Comparison of ENCODE assay signal across 1 cellular context in genomic region chr6:44192428-44193041, GRCh38.
TF ChIP-seq lines count a peak whose summit lies in the region.

No MANE protein-coding gene starts in this region.

TF ChIP-seq in H1, 55 proteins besides CTCF, POLR2A, EP300 and RAD21:
- no peak for TF ChIP-seq TAF7 (optimal IDR thresholded peaks at IDR 0.05; ENCODE audit: borderline replicate concordance, low read depth, low read length)
- TF ChIP-seq, protein P1, sequence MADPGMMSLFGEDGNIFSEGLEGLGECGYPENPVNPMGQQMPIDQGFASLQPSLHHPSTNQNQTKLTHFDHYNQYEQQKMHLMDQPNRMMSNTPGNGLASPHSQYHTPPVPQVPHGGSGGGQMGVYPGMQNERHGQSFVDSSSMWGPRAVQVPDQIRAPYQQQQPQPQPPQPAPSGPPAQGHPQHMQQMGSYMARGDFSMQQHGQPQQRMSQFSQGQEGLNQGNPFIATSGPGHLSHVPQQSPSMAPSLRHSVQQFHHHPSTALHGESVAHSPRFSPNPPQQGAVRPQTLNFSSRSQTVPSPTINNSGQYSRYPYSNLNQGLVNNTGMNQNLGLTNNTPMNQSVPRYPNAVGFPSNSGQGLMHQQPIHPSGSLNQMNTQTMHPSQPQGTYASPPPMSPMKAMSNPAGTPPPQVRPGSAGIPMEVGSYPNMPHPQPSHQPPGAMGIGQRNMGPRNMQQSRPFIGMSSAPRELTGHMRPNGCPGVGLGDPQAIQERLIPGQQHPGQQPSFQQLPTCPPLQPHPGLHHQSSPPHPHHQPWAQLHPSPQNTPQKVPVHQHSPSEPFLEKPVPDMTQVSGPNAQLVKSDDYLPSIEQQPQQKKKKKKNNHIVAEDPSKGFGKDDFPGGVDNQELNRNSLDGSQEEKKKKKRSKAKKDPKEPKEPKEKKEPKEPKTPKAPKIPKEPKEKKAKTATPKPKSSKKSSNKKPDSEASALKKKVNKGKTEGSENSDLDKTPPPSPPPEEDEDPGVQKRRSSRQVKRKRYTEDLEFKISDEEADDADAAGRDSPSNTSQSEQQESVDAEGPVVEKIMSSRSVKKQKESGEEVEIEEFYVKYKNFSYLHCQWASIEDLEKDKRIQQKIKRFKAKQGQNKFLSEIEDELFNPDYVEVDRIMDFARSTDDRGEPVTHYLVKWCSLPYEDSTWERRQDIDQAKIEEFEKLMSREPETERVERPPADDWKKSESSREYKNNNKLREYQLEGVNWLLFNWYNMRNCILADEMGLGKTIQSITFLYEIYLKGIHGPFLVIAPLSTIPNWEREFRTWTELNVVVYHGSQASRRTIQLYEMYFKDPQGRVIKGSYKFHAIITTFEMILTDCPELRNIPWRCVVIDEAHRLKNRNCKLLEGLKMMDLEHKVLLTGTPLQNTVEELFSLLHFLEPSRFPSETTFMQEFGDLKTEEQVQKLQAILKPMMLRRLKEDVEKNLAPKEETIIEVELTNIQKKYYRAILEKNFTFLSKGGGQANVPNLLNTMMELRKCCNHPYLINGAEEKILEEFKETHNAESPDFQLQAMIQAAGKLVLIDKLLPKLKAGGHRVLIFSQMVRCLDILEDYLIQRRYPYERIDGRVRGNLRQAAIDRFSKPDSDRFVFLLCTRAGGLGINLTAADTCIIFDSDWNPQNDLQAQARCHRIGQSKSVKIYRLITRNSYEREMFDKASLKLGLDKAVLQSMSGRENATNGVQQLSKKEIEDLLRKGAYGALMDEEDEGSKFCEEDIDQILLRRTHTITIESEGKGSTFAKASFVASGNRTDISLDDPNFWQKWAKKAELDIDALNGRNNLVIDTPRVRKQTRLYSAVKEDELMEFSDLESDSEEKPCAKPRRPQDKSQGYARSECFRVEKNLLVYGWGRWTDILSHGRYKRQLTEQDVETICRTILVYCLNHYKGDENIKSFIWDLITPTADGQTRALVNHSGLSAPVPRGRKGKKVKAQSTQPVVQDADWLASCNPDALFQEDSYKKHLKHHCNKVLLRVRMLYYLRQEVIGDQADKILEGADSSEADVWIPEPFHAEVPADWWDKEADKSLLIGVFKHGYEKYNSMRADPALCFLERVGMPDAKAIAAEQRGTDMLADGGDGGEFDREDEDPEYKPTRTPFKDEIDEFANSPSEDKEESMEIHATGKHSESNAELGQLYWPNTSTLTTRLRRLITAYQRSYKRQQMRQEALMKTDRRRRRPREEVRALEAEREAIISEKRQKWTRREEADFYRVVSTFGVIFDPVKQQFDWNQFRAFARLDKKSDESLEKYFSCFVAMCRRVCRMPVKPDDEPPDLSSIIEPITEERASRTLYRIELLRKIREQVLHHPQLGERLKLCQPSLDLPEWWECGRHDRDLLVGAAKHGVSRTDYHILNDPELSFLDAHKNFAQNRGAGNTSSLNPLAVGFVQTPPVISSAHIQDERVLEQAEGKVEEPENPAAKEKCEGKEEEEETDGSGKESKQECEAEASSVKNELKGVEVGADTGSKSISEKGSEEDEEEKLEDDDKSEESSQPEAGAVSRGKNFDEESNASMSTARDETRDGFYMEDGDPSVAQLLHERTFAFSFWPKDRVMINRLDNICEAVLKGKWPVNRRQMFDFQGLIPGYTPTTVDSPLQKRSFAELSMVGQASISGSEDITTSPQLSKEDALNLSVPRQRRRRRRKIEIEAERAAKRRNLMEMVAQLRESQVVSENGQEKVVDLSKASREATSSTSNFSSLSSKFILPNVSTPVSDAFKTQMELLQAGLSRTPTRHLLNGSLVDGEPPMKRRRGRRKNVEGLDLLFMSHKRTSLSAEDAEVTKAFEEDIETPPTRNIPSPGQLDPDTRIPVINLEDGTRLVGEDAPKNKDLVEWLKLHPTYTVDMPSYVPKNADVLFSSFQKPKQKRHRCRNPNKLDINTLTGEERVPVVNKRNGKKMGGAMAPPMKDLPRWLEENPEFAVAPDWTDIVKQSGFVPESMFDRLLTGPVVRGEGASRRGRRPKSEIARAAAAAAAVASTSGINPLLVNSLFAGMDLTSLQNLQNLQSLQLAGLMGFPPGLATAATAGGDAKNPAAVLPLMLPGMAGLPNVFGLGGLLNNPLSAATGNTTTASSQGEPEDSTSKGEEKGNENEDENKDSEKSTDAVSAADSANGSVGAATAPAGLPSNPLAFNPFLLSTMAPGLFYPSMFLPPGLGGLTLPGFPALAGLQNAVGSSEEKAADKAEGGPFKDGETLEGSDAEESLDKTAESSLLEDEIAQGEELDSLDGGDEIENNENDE (IDR thresholded peaks at IDR 0.05; ENCODE audit: insufficient replicate concordance, low read length): no peak
- no peak for TF ChIP-seq RBBP5 (IDR thresholded peaks at IDR 0.05; ENCODE audit: borderline replicate concordance, low read depth, low read length)
- TF ChIP-seq CTBP2 (IDR thresholded peaks at IDR 0.05; ENCODE audit: borderline replicate concordance, insufficient read depth, insufficient read length, low read length): no peak
- no peak for TF ChIP-seq TCF12 (IDR thresholded peaks at IDR 0.05; ENCODE audit: low read depth, low read length)
- TF ChIP-seq HDAC6 (IDR thresholded peaks at IDR 0.05; ENCODE audit: low read depth, low read length): no peak
- no peak for TF ChIP-seq EGR1 (IDR thresholded peaks at IDR 0.05; ENCODE audit: borderline replicate concordance, low read depth, low read length)
- no peak for TF ChIP-seq JUND (IDR thresholded peaks at IDR 0.05; ENCODE audit: low read length)
- no peak for TF ChIP-seq JUN (IDR thresholded peaks at IDR 0.05; ENCODE audit: low read depth, low read length)
- TF ChIP-seq, protein P2, sequence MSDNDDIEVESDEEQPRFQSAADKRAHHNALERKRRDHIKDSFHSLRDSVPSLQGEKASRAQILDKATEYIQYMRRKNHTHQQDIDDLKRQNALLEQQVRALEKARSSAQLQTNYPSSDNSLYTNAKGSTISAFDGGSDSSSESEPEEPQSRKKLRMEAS (IDR thresholded peaks at IDR 0.05): no peak
- no peak for TF ChIP-seq GABPA (IDR thresholded peaks at IDR 0.05; ENCODE audit: borderline replicate concordance, insufficient read depth, low read length)
- TF ChIP-seq RXRA (IDR thresholded peaks at IDR 0.05; ENCODE audit: insufficient read depth, low read depth, low read length): no peak
- no peak for TF ChIP-seq FOSL1 (IDR thresholded peaks at IDR 0.05; ENCODE audit: insufficient read depth, low read depth, low read length)
- TF ChIP-seq CBX5 (IDR thresholded peaks at IDR 0.05; ENCODE audit: low read depth, low read length): no peak
TF ChIP-seq in H1: peak in this region for 0.
